8 cellular contexts compared by ENCODE assay signal in the genomic region with DNA sequence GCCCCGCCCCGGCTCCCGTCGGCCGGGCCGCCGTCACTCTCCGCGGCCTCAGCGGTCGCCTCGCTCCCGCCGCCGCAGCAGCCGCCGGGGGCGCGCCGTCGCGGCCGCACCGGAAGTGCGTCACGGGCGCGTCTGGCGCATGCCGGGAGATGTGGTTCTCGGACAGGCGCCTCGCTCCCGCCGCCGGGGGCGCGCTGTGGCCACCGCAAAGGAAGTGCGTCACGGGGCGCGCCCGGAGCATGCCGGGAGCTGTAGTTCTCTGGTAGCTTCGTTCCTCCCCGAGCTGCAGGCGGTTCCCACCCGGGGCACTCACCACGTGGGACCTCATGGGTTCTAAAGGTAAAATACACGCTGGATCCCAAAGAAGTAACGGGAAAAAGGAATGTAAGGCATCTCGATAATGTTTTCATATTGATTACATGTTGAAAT. TPM values are rescaled to one million over a fixed set of nuclear protein-coding genes. Genes with fewer than 3 reads are reported as not detected.
DNase-seq lines count a peak whose midpoint lies in the region; ATAC-seq and TF ChIP-seq lines count a peak whose summit lies in the region.

A gene with protein sequence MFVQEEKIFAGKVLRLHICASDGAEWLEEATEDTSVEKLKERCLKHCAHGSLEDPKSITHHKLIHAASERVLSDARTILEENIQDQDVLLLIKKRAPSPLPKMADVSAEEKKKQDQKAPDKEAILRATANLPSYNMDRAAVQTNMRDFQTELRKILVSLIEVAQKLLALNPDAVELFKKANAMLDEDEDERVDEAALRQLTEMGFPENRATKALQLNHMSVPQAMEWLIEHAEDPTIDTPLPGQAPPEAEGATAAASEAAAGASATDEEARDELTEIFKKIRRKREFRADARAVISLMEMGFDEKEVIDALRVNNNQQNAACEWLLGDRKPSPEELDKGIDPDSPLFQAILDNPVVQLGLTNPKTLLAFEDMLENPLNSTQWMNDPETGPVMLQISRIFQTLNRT (minus strand): TSS at position 97 of the 429 bp plus-strand sequence. CDS start 211 bp downstream, outside the sequence.

- peak within 1 kb of the TSS; percentile 79 to 81 for H3K27ac Mint-ChIP-seq in activated naive CD4-positive, alpha-beta T cell treated with anti-CD3 and anti-CD28 coated beads, Interleukin-2, amount 50 U/mL, for 72 hours

- peak; percentile 99 for DNase-seq in GM06990 (ENCODE audit: extremely low read depth, insufficient read length)
- peak; percentile 91 for DNase-seq in NCI-H1092 treated with DMSO at 0.1 percent for 48 hours (lab: John Stamatoyannopoulos, UW)
- DNase-seq in SKM-1 (lab: John Stamatoyannopoulos, UW; ENCODE audit: unreplicated experiment) = peak; percentile 86
- peak; percentile 96 to 97 for DNase-seq in activated naive CD4-positive, alpha-beta T cell treated with anti-CD3 and anti-CD28 coated beads, Interleukin-2, amount 50 U/mL, for 72 hours (ENCODE audit: low spot score in 2 of 2)
- DNase-seq in glomerular visceral epithelial cell (ENCODE audit: extremely low spot score) = peak; percentile 96
- peak; percentile 77 for DNase-seq in omental fat pad (ENCODE audit: low spot score)

- no peaks in the 10 kb centered on the region for H3K9me3 Mint-ChIP-seq in activated naive CD4-positive, alpha-beta T cell treated with anti-CD3 and anti-CD28 coated beads, Interleukin-2, amount 50 U/mL, for 72 hours

- ATAC-seq in HG02623 (IDR thresholded peaks at IDR 0.05; ENCODE audit: unreplicated experiment) (peak; percentile 94), omental fat pad (ENCODE audit: low FRiP score) (peak; percentile 96)
- peak; percentile 94 to 96 for ATAC-seq in activated naive CD4-positive, alpha-beta T cell treated with anti-CD3 and anti-CD28 coated beads, Interleukin-2, amount 50 U/mL, for 72 hours

- H3K27ac ChIP-seq in temporal lobe (ENCODE audit: low read depth, low read length) = no peak within 1 kb of the TSS

- no peaks in the 10 kb centered on the region; the same call in 1 of the 2 replicates for H3K36me3 ChIP-seq in GM06990 (ENCODE audit: control insufficient read depth, insufficient read depth, low read length)

- TF ChIP-seq CTCF in GM06990 (IDR thresholded peaks at IDR 0.05; ENCODE audit: insufficient read depth, low read length, poor library complexity, severe bottlenecking) (no peak), omental fat pad (IDR thresholded peaks at IDR 0.05) (peak in 1 of 3 donors; percentile 47)

- peak within 1 kb of the TSS; percentile 95 for H3K4me3 ChIP-seq in GM06990 (replicated peaks; ENCODE audit: low read depth, low read length)

- H3K36me3 Mint-ChIP-seq in activated naive CD4-positive, alpha-beta T cell treated with anti-CD3 and anti-CD28 coated beads, Interleukin-2, amount 50 U/mL, for 72 hours = peaks cover 0 to 6% of the 10 kb centered on the region in 2 donors

- H3K27me3 ChIP-seq in GM06990 (replicated peaks; ENCODE audit: control insufficient read depth, insufficient read depth, low read length) = no peaks in the 10 kb centered on the region; the same call in 1 of the 2 replicates

RNA-seq across cellular contexts. Expression of the gene that starts here (rescaled TPM):
- total RNA-seq in activated naive CD4-positive, alpha-beta T cell treated with anti-CD3 and anti-CD28 coated beads, Interleukin-2, amount 50 U/mL, for 72 hours = 10 to 100 TPM; 39.8 to 46.7 TPM
- total RNA-seq in omental fat pad = 10 to 100 TPM; 28.4 to 56.7 (median 34.6) TPM
- total RNA-seq in temporal lobe = 24.6 TPM
